In genomic region chr1:110428961-110429360, GRCh38 we compare ENCODE assay signal across 11 cellular contexts. TPM values are rescaled to one million over a fixed set of nuclear protein-coding genes. Genes with fewer than 3 reads are reported as not detected.
"Had no signal": no experiment of that assay in that cellular context is flagged by ENCODE, and none has a peak within 500 bp of the region (broad histone marks: within the 10 kb centered on the region; RNA-seq: fewer than 3 reads in every experiment).

No MANE protein-coding gene starts in this region.

- H3K4me3 ChIP-seq: GM23248, HAP-1 had no signal

- H3K27ac ChIP-seq: GM23248, HL-60 had no signal

- H3K4me3 Mint-ChIP-seq: HFFc6, IgD-negative memory B cell had no signal

- DNase-seq: GM23248, GOT3, H7, HFFc6 had no signal

- H3K9me3 Mint-ChIP-seq: HFFc6, IgD-negative memory B cell had no signal

- H3K9me3 ChIP-seq: HAP-1 had no signal

- H3K4me1 ChIP-seq: HAP-1 had no signal

- H3K27ac Mint-ChIP-seq: HFFc6, IgD-negative memory B cell had no signal

- H3K36me3 ChIP-seq: HAP-1 had no signal

- ATAC-seq: HCT116, HepG2 had no signal

RNA-seq across cellular contexts. Expression of gene PROK1, which starts 22.0 kb away (rescaled TPM):
- total RNA-seq: GM23248, H4, H7, HepG2, HFFc6, HT1080 had no signal
- polyA plus RNA-seq: GM23248, IgD-negative memory B cell had no signal
